In the genomic region with DNA sequence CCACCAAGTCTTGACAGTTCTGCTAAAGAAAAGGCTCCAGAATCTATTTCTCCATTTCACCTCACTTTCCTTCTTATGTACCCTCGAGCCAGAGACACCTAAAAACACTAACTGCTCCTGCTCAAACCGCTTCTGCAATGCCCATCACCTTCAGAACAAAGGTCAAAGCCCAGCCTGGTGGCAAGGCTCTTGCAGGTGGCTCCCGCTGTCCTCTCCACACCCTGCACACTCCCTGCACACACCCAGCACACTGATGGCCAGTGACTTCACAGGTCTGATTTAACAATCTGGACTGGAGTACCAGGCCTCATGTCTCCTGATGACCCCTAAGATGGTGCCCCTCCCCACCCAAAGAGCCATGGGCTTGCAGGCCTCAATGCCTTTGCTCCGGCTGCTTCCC, we compare ENCODE assay signal across 25 cellular contexts. TPM values are rescaled to one million over a fixed set of nuclear protein-coding genes. Genes with fewer than 3 reads are reported as not detected.
"Had no signal": no experiment of that assay in that cellular context is flagged by ENCODE, and none has a peak within 500 bp of the region (broad histone marks: within the 10 kb centered on the region; RNA-seq: fewer than 3 reads in every experiment).

No MANE protein-coding gene starts in this region.

- H3K4me3 Mint-ChIP-seq: activated naive CD8-positive, alpha-beta T cell treated with anti-CD3 and anti-CD28 coated beads for 36 hours; activated T-cell treated with anti-CD3 and anti-CD28 coated beads, Interleukin-2, amount 50 U/mL, for 24 hours; immature natural killer cell; naive thymus-derived CD4-positive, alpha-beta T cell had no signal

- DNase-seq: activated CD4-positive, CD25-positive, alpha-beta regulatory T cell treated with anti-CD3 and anti-CD28 coated beads, Interleukin-2, amount 50 U/mL, for 72 hours; activated CD8-positive, alpha-beta memory T cell treated with anti-CD3 and anti-CD28 coated beads for 24 hours; activated CD8-positive, alpha-beta memory T cell treated with anti-CD3 and anti-CD28 coated beads, Interleukin-2, amount 50 U/mL, for 4 hours; activated naive CD4-positive, alpha-beta T cell treated with Interleukin-2 at 50 U/mL for 16 hours; activated naive CD8-positive, alpha-beta T cell treated with anti-CD3 and anti-CD28 coated beads for 36 hours; activated T-cell treated with anti-CD3 and anti-CD28 coated beads, Interleukin-2, amount 50 U/mL, for 24 hours; central memory CD4-positive, alpha-beta T cell; effector memory CD4-positive, alpha-beta T cell; glutamatergic neuron; immature natural killer cell; left lung; naive thymus-derived CD4-positive, alpha-beta T cell; pancreas; psoas muscle; right cardiac atrium; stimulated activated CD4-positive, alpha-beta T cell treated with anti-CD3 and anti-CD28 coated beads, Interleukin-12 subunit alpha, Interleukin-12 subunit beta, amount 100 ng/mL, for 4 hours; T-helper 1 cell; testis; upper lobe of left lung; WERI-Rb-1 had no signal

- H3K4me2 ChIP-seq: hepatocyte had no signal

- H2AFZ ChIP-seq: hepatocyte had no signal

- H3K27ac Mint-ChIP-seq: activated naive CD8-positive, alpha-beta T cell treated with anti-CD3 and anti-CD28 coated beads for 36 hours; activated T-cell treated with anti-CD3 and anti-CD28 coated beads, Interleukin-2, amount 50 U/mL, for 24 hours; immature natural killer cell; naive thymus-derived CD4-positive, alpha-beta T cell had no signal

- H3K27ac ChIP-seq: hepatocyte, left lung, pancreas, psoas muscle, testis, upper lobe of left lung, WERI-Rb-1 had no signal

- ATAC-seq: esophagus mucosa; left lung; naive thymus-derived CD4-positive, alpha-beta T cell; pancreas; psoas muscle; right cardiac atrium had no signal

- H3K9me3 Mint-ChIP-seq: activated naive CD8-positive, alpha-beta T cell treated with anti-CD3 and anti-CD28 coated beads for 36 hours; activated T-cell treated with anti-CD3 and anti-CD28 coated beads, Interleukin-2, amount 50 U/mL, for 24 hours; immature natural killer cell had no signal

- H3K27me3 ChIP-seq: hepatocyte, left lung, pancreas, testis, upper lobe of left lung had no signal

- H3K4me1 ChIP-seq: pancreas had no signal

- H3K9me3 ChIP-seq: left lung, pancreas, psoas muscle, testis, upper lobe of left lung had no signal

- H3K36me3 Mint-ChIP-seq: activated naive CD8-positive, alpha-beta T cell treated with anti-CD3 and anti-CD28 coated beads for 36 hours; immature natural killer cell; naive thymus-derived CD4-positive, alpha-beta T cell had no signal

- H3K4me3 ChIP-seq: hepatocyte, left lung, lung, pancreas, psoas muscle, testis, upper lobe of left lung had no signal

- H3K36me3 ChIP-seq: left lung, pancreas, upper lobe of left lung, WERI-Rb-1 had no signal

RNA-seq across cellular contexts. Expression of a gene that starts 38.0 kb away (rescaled TPM):
- total RNA-seq: endothelial cell of umbilical vein, mesenteric fat pad had no signal
- polyA plus RNA-seq: naive thymus-derived CD4-positive, alpha-beta T cell had no signal
